In genomic region chr10:29658984-29659769, GRCh38 we compare ENCODE assay signal across 8 cellular contexts. TPM values are rescaled to one million over a fixed set of nuclear protein-coding genes. Genes with fewer than 3 reads are reported as not detected.
DNase-seq lines count a peak whose midpoint lies in the region; ATAC-seq lines count a peak whose summit lies in the region.

No MANE protein-coding gene starts in this region.

- H3K27me3 Mint-ChIP-seq in immature natural killer cell (ENCODE audit: low read depth in 3 of 3): peaks cover 9 to 14% (median 12%) of the 10 kb centered on the region in 3 donors

- H2AFZ ChIP-seq in ACC112 (ENCODE audit: low read length, unreplicated experiment): no peak overlapping the region

- peaks cover 29% of the 10 kb centered on the region for H3K36me3 ChIP-seq in ACC112 (ENCODE audit: insufficient read depth, low read length)

- H3K9me3 Mint-ChIP-seq in immature natural killer cell: peaks cover 0 to 2% (median under 1%) of the 10 kb centered on the region in 6 donors

- H3K4me1 ChIP-seq in ACC112 (ENCODE audit: control insufficient read depth, insufficient read depth, low read length, unreplicated experiment): peaks cover 33% of the 10 kb centered on the region

- peaks cover 47 to 48% of the 10 kb centered on the region in 2 donors for H3K4me1 Mint-ChIP-seq in immature natural killer cell

- peak overlapping the region; percentile 68 to 92 (median 85) for H3K4me3 Mint-ChIP-seq in immature natural killer cell

- H3K27me3 ChIP-seq in ACC112 (ENCODE audit: insufficient read depth, low read length): no peaks in the 10 kb centered on the region

- H3K4me3 ChIP-seq in ACC112 (ENCODE audit: low read depth, low read length): peak overlapping the region; percentile 21

- DNase-seq in SIG-M5 (lab: John Stamatoyannopoulos, UW) (peak; percentile 28), immature natural killer cell (peak; percentile 82 to 85 (median 84)), NCI-H1417 (lab: John Stamatoyannopoulos, UW) (no peak)
- DNase-seq in activated naive CD8-positive, alpha-beta T cell treated with anti-CD3 and anti-CD28 coated beads, Interleukin-2, amount 50 U/mL, for 16 hours (ENCODE audit: low read depth, low spot score): peak; percentile 22
- DNase-seq in stimulated activated CD4-positive, alpha-beta T cell treated with anti-CD3 and anti-CD28 coated beads, Interleukin-1b, Interleukin-23, amount 100 ng/mL, for 4 hours (ENCODE audit: low read depth in 2 of 2): peak; percentile 34 to 49

- ATAC-seq in GM18873 (IDR thresholded peaks at IDR 0.05; ENCODE audit: low FRiP score, unreplicated experiment): peak; percentile 99
- ATAC-seq in HG03108 (IDR thresholded peaks at IDR 0.05; ENCODE audit: unreplicated experiment): peak; percentile 96

- peak overlapping the region; percentile 88 to 97 (median 94) for H3K27ac Mint-ChIP-seq in immature natural killer cell

- H3K79me2 ChIP-seq in ACC112 (ENCODE audit: control insufficient read depth, insufficient read depth, low read length, unreplicated experiment): peaks cover 22% of the 10 kb centered on the region

- H3K27ac ChIP-seq in ACC112 (ENCODE audit: low read depth, low read length): peak overlapping the region; percentile 90

- peaks cover 0 to 10% (median 3%) of the 10 kb centered on the region in 3 donors for H3K36me3 Mint-ChIP-seq in immature natural killer cell

RNA-seq across cellular contexts. Expression of gene SVIL, which starts 24.4 kb away (rescaled TPM):
- polyA plus RNA-seq in immature natural killer cell: 10 to 100 TPM in 1 of 3 donors, 1 to 10 TPM in 1, under 1 TPM in 1; 0.16 to 16.3 (median 2.6) TPM

Comparison
In these comparisons a context has a peak if more than half of its experiments do, and no peak if none do; other contexts are left out.
1. DNase-seq: peak in SIG-M5 (single experiment), activated naive CD8-positive, alpha-beta T cell treated with anti-CD3 and anti-CD28 coated beads, Interleukin-2, amount 50 U/mL, for 16 hours (single experiment), immature natural killer cell (3 of 3) and stimulated activated CD4-positive, alpha-beta T cell treated with anti-CD3 and anti-CD28 coated beads, Interleukin-1b, Interleukin-23, amount 100 ng/mL, for 4 hours (2 of 2); none in NCI-H1417 (0 of 3).